2 cellular contexts compared by ENCODE assay signal in the genomic region with DNA sequence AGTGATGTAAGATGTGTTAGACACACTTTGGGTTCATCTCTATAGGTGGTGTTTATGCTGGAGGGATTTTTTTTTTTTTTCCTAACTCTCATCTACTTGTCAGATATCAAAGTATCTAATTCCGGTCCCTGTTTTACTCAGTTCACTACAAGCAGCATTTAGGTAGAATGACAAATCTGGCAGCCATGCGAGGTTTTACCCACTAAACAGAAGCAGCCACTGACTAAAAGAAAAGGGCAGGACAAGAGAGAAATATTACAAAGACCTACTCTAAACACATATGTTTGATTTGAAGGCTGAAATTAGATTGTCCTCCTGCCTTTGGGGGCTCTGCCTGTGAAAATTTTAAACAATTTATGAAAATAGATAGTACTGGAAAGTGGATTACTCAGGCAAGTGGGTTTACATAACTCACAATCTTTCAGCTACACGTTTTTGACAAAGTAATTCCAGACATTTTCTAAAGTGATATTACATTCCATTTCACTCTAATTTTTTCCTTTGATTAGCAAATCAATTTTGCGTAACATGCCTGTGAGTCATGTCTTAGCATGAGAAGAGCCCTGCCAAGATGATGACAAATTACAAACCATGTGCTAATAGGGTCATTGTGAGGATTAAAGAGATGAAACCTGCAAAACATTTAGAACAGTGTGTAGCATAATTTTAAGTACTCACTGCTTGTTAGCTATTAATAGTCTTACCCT.
A peak's percentile ranks its signal among the peaks of the same experiment; 100 is the strongest.
TF ChIP-seq lines count a peak whose summit lies in the region.

No MANE protein-coding gene starts in this region.

TF ChIP-seq in HCT116, 20 proteins besides CTCF, POLR2A, EP300 and RAD21 (continued from another document):
- TF ChIP-seq YY1 (IDR thresholded peaks at IDR 0.05; ENCODE audit: extremely low read depth, insufficient replicate concordance, low read depth, low read length) (no peak), FOSL1 (IDR thresholded peaks at IDR 0.05; ENCODE audit: low read depth) (peak; percentile 54; the same call in 1 of the 2 replicates), SP1 (IDR thresholded peaks at IDR 0.05; ENCODE audit: low read depth) (no peak), ELF1 (IDR thresholded peaks at IDR 0.05; ENCODE audit: borderline replicate concordance, low read depth) (no peak)
- TF ChIP-seq, protein P1, sequence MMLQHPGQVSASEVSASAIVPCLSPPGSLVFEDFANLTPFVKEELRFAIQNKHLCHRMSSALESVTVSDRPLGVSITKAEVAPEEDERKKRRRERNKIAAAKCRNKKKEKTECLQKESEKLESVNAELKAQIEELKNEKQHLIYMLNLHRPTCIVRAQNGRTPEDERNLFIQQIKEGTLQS (IDR thresholded peaks at IDR 0.05): no peak
- TF ChIP-seq, protein P2, sequence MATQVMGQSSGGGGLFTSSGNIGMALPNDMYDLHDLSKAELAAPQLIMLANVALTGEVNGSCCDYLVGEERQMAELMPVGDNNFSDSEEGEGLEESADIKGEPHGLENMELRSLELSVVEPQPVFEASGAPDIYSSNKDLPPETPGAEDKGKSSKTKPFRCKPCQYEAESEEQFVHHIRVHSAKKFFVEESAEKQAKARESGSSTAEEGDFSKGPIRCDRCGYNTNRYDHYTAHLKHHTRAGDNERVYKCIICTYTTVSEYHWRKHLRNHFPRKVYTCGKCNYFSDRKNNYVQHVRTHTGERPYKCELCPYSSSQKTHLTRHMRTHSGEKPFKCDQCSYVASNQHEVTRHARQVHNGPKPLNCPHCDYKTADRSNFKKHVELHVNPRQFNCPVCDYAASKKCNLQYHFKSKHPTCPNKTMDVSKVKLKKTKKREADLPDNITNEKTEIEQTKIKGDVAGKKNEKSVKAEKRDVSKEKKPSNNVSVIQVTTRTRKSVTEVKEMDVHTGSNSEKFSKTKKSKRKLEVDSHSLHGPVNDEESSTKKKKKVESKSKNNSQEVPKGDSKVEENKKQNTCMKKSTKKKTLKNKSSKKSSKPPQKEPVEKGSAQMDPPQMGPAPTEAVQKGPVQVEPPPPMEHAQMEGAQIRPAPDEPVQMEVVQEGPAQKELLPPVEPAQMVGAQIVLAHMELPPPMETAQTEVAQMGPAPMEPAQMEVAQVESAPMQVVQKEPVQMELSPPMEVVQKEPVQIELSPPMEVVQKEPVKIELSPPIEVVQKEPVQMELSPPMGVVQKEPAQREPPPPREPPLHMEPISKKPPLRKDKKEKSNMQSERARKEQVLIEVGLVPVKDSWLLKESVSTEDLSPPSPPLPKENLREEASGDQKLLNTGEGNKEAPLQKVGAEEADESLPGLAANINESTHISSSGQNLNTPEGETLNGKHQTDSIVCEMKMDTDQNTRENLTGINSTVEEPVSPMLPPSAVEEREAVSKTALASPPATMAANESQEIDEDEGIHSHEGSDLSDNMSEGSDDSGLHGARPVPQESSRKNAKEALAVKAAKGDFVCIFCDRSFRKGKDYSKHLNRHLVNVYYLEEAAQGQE (IDR thresholded peaks at IDR 0.05; ENCODE audit: low read depth): no peak

TF ChIP-seq in WTC11, 78 proteins besides CTCF, POLR2A, EP300 and RAD21 (continued from another document):
- TF ChIP-seq, protein P3, sequence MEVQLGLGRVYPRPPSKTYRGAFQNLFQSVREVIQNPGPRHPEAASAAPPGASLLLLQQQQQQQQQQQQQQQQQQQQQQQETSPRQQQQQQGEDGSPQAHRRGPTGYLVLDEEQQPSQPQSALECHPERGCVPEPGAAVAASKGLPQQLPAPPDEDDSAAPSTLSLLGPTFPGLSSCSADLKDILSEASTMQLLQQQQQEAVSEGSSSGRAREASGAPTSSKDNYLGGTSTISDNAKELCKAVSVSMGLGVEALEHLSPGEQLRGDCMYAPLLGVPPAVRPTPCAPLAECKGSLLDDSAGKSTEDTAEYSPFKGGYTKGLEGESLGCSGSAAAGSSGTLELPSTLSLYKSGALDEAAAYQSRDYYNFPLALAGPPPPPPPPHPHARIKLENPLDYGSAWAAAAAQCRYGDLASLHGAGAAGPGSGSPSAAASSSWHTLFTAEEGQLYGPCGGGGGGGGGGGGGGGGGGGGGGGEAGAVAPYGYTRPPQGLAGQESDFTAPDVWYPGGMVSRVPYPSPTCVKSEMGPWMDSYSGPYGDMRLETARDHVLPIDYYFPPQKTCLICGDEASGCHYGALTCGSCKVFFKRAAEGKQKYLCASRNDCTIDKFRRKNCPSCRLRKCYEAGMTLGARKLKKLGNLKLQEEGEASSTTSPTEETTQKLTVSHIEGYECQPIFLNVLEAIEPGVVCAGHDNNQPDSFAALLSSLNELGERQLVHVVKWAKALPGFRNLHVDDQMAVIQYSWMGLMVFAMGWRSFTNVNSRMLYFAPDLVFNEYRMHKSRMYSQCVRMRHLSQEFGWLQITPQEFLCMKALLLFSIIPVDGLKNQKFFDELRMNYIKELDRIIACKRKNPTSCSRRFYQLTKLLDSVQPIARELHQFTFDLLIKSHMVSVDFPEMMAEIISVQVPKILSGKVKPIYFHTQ (CRISPR knock-in tag; IDR thresholded peaks at IDR 0.05): no peak
- no peak for TF ChIP-seq CREB1 (CRISPR knock-in tag; IDR thresholded peaks at IDR 0.05)
- TF ChIP-seq ZNF671 (CRISPR knock-in tag; IDR thresholded peaks at IDR 0.05): no peak
- no peak for TF ChIP-seq SP1 (CRISPR knock-in tag; conservative IDR thresholded peaks at IDR 0.05)
- no peak for TF ChIP-seq ZNF219 (CRISPR knock-in tag; IDR thresholded peaks at IDR 0.05; ENCODE audit: borderline replicate concordance)
- no peak for TF ChIP-seq ZBTB21 (CRISPR knock-in tag; IDR thresholded peaks at IDR 0.05; ENCODE audit: borderline replicate concordance)
- no peak for TF ChIP-seq SMAD3 (CRISPR knock-in tag; IDR thresholded peaks at IDR 0.05; ENCODE audit: borderline replicate concordance)
- no peak for TF ChIP-seq ZNF121 (CRISPR knock-in tag; IDR thresholded peaks at IDR 0.05)
- TF ChIP-seq, protein P4, sequence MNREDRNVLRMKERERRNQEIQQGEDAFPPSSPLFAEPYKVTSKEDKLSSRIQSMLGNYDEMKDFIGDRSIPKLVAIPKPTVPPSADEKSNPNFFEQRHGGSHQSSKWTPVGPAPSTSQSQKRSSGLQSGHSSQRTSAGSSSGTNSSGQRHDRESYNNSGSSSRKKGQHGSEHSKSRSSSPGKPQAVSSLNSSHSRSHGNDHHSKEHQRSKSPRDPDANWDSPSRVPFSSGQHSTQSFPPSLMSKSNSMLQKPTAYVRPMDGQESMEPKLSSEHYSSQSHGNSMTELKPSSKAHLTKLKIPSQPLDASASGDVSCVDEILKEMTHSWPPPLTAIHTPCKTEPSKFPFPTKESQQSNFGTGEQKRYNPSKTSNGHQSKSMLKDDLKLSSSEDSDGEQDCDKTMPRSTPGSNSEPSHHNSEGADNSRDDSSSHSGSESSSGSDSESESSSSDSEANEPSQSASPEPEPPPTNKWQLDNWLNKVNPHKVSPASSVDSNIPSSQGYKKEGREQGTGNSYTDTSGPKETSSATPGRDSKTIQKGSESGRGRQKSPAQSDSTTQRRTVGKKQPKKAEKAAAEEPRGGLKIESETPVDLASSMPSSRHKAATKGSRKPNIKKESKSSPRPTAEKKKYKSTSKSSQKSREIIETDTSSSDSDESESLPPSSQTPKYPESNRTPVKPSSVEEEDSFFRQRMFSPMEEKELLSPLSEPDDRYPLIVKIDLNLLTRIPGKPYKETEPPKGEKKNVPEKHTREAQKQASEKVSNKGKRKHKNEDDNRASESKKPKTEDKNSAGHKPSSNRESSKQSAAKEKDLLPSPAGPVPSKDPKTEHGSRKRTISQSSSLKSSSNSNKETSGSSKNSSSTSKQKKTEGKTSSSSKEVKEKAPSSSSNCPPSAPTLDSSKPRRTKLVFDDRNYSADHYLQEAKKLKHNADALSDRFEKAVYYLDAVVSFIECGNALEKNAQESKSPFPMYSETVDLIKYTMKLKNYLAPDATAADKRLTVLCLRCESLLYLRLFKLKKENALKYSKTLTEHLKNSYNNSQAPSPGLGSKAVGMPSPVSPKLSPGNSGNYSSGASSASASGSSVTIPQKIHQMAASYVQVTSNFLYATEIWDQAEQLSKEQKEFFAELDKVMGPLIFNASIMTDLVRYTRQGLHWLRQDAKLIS (CRISPR knock-in tag; IDR thresholded peaks at IDR 0.05; ENCODE audit: borderline replicate concordance): no peak
- no peak for TF ChIP-seq NFE2L1 (CRISPR knock-in tag; IDR thresholded peaks at IDR 0.05)
- TF ChIP-seq, protein P5, sequence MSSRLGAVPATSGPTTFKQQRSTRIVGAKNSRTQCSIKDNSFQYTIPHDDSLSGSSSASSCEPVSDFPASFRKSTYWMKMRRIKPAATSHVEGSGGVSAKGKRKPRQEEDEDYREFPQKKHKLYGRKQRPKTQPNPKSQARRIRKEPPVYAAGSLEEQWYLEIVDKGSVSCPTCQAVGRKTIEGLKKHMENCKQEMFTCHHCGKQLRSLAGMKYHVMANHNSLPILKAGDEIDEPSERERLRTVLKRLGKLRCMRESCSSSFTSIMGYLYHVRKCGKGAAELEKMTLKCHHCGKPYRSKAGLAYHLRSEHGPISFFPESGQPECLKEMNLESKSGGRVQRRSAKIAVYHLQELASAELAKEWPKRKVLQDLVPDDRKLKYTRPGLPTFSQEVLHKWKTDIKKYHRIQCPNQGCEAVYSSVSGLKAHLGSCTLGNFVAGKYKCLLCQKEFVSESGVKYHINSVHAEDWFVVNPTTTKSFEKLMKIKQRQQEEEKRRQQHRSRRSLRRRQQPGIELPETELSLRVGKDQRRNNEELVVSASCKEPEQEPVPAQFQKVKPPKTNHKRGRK (CRISPR knock-in tag; IDR thresholded peaks at IDR 0.05; ENCODE audit: borderline replicate concordance): no peak
- TF ChIP-seq, protein P6, sequence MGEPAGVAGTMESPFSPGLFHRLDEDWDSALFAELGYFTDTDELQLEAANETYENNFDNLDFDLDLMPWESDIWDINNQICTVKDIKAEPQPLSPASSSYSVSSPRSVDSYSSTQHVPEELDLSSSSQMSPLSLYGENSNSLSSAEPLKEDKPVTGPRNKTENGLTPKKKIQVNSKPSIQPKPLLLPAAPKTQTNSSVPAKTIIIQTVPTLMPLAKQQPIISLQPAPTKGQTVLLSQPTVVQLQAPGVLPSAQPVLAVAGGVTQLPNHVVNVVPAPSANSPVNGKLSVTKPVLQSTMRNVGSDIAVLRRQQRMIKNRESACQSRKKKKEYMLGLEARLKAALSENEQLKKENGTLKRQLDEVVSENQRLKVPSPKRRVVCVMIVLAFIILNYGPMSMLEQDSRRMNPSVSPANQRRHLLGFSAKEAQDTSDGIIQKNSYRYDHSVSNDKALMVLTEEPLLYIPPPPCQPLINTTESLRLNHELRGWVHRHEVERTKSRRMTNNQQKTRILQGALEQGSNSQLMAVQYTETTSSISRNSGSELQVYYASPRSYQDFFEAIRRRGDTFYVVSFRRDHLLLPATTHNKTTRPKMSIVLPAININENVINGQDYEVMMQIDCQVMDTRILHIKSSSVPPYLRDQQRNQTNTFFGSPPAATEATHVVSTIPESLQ (CRISPR knock-in tag; IDR thresholded peaks at IDR 0.05): no peak
- TF ChIP-seq GTF2I (CRISPR knock-in tag; conservative IDR thresholded peaks at IDR 0.05): no peak
- no peak for TF ChIP-seq PRRX2 (CRISPR knock-in tag; IDR thresholded peaks at IDR 0.05)
